In genomic region chr7:77794000-77794399, GRCh38 we compare ENCODE assay signal across 12 cellular contexts.
"Had no signal": no experiment of that assay in that cellular context is flagged by ENCODE, and none has a peak within 500 bp of the region (broad histone marks: within the 10 kb centered on the region; RNA-seq: fewer than 3 reads in every experiment).

No MANE protein-coding gene starts in this region.

- ATAC-seq: activated CD4-positive, alpha-beta T cell treated with anti-CD3 and anti-CD28 coated beads for 36 hours; activated CD8-positive, alpha-beta T cell treated with anti-CD3 and anti-CD28 coated beads, Interleukin-2, amount 10 ng/mL, durations not matched to agents 7 days and 5 days; activated naive CD4-positive, alpha-beta T cell treated with anti-CD3 and anti-CD28 coated beads, Interleukin-2, amount 50 U/mL, for 72 hours; heart right ventricle; left lobe of liver had no signal

- H3K4me3 Mint-ChIP-seq: activated CD4-positive, alpha-beta T cell treated with anti-CD3 and anti-CD28 coated beads for 36 hours; activated CD8-positive, alpha-beta T cell treated with anti-CD3 and anti-CD28 coated beads, Interleukin-2, amount 10 ng/mL, durations not matched to agents 7 days and 5 days had no signal

- H3K36me3 ChIP-seq: thyroid gland, uterus had no signal

- DNase-seq: activated CD4-positive, alpha-beta T cell treated with anti-CD3 and anti-CD28 coated beads for 36 hours; activated CD8-positive, alpha-beta T cell treated with anti-CD3 and anti-CD28 coated beads, Interleukin-2, amount 10 ng/mL, durations not matched to agents 7 days and 5 days; anterior cingulate cortex; heart right ventricle; stimulated activated CD4-positive, alpha-beta T cell treated with anti-CD3 and anti-CD28 coated beads, Interleukin-4, amount 100 ng/mL, for 4 hours; thyroid gland; uterus; WERI-Rb-1 had no signal

- H3K27me3 ChIP-seq: heart right ventricle, thyroid gland, uterus had no signal

- H3K9me3 ChIP-seq: heart right ventricle, thyroid gland, uterus had no signal

- H3K4me1 ChIP-seq: uterus had no signal

- H3K27ac Mint-ChIP-seq: activated CD4-positive, alpha-beta T cell treated with anti-CD3 and anti-CD28 coated beads for 36 hours; activated CD8-positive, alpha-beta T cell treated with anti-CD3 and anti-CD28 coated beads, Interleukin-2, amount 10 ng/mL, durations not matched to agents 7 days and 5 days; nephron had no signal

- H3K27me3 Mint-ChIP-seq: activated CD4-positive, alpha-beta T cell treated with anti-CD3 and anti-CD28 coated beads for 36 hours had no signal

- H3K27ac ChIP-seq: heart right ventricle, skin epidermis, thyroid gland, uterus, WERI-Rb-1 had no signal

- H3K4me3 ChIP-seq: heart right ventricle, skin epidermis, thyroid gland, uterus had no signal
